In genomic region chr10:123798856-123799255, GRCh38 we compare ENCODE assay signal across 1 cellular context.
TF ChIP-seq lines count a peak whose summit lies in the region.

No MANE protein-coding gene starts in this region.

TF ChIP-seq in H1, 55 proteins besides CTCF, POLR2A, EP300 and RAD21 (continued from another document):
- TF ChIP-seq CHD2 (IDR thresholded peaks at IDR 0.05; ENCODE audit: low read length) (no peak), BACH1 (IDR thresholded peaks at IDR 0.05; ENCODE audit: low read length) (no peak), CHD1 (IDR thresholded peaks at IDR 0.05; ENCODE audit: low read depth, low read length) (no peak), CREB1 (IDR thresholded peaks at IDR 0.05) (no peak), SP2 (IDR thresholded peaks at IDR 0.05; ENCODE audit: low read length) (no peak), BCL11A (IDR thresholded peaks at IDR 0.05; ENCODE audit: low read depth in 2 of 2, low read length in 2 of 2) (no peak), BRCA1 (IDR thresholded peaks at IDR 0.05; ENCODE audit: low read depth, low read length) (no peak), TEAD4 (IDR thresholded peaks at IDR 0.05; ENCODE audit: low read depth, low read length) (no peak), MAX (IDR thresholded peaks at IDR 0.05) (no peak), NRF1 (IDR thresholded peaks at IDR 0.05; ENCODE audit: low read depth, low read length) (no peak), USF2 (IDR thresholded peaks at IDR 0.05; ENCODE audit: low read length) (no peak), RFX5 (IDR thresholded peaks at IDR 0.05; ENCODE audit: borderline replicate concordance, low read depth, low read length) (no peak), SP1 (IDR thresholded peaks at IDR 0.05; ENCODE audit: low read depth, low read length) (no peak), SIX5 (IDR thresholded peaks at IDR 0.05; ENCODE audit: low read depth, low read length) (no peak), RBBP5 (IDR thresholded peaks at IDR 0.05; ENCODE audit: borderline replicate concordance, low read depth, low read length) (no peak), JUN (IDR thresholded peaks at IDR 0.05; ENCODE audit: low read depth, low read length) (no peak)
